Comparison of ENCODE assay signal across 14 cellular contexts in the genomic region with DNA sequence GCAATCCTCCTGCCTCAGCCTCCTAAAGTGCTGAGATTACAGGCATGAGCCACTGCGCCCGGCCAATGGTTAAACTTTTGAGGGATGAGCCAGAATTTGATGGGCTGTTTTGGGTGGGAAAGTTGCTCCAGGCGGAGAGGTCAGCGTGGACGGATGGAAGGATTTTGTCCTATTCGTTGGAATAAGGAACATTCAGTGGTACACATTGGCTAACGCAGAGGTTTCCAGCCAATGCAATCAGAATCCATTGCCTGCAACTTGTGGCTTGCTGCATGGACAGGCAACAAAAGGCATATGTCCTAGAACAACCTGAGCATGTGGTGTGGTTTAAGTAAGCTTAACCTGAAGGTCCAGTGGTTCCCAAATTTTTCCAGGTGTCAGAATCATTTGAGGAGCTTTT. TPM values are rescaled to one million over a fixed set of nuclear protein-coding genes. Genes with fewer than 3 reads are reported as not detected.
DNase-seq lines count a peak whose midpoint lies in the region; ATAC-seq, FAIRE-seq and TF ChIP-seq lines count a peak whose summit lies in the region.
"Had no signal": no experiment of that assay in that cellular context is flagged by ENCODE, and none has a peak within 500 bp of the region (broad histone marks: within the 10 kb centered on the region; RNA-seq: fewer than 3 reads in every experiment).

No MANE protein-coding gene starts in this region.

- no peaks in the 10 kb centered on the region for H3K27me3 ChIP-seq in KMS-11 (ENCODE audit: insufficient read depth, low read depth)
- H3K27me3 ChIP-seq: colonic mucosa had no signal

- H3K4me1 ChIP-seq in KMS-11 (ENCODE audit: low read depth, poor library complexity, severe bottlenecking) = peaks cover 30% of the 10 kb centered on the region

- DNase-seq in activated CD8-positive, alpha-beta memory T cell treated with anti-CD3 and anti-CD28 coated beads, Interleukin-2, amount 10 ng/mL, durations not matched to agents 7 days and 5 days = no peak
- DNase-seq in activated CD8-positive, alpha-beta memory T cell treated with anti-CD3 and anti-CD28 coated beads, Interleukin-2, amount 50 U/mL, for 4 hours = no peak
- peak; percentile 30 for DNase-seq in osteocyte (ENCODE audit: extremely low spot score, unreplicated experiment)
- no peak for DNase-seq in stimulated activated CD4-positive, alpha-beta T cell treated with anti-CD3 and anti-CD28 coated beads, Interleukin-4, amount 100 ng/mL, for 1 hour
- no peak for DNase-seq in GM19239 (ENCODE audit: insufficient read length, low spot score)
- DNase-seq: colonic mucosa, DMS53, NCI-H1436 treated with DMSO at 0.1 percent for 48 hours, NCI-H510A, PC-3 had no signal

- peak overlapping the region; percentile 29; the same call in 1 of the 2 replicates for H3K4me2 ChIP-seq in KMS-11

- no peak for TF ChIP-seq CTCF in KMS-11 (conservative IDR thresholded peaks at IDR 0.05; ENCODE audit: low read depth, low read length)
- TF ChIP-seq CTCF in osteocyte (IDR thresholded peaks at IDR 0.05) = no peak

- no peak overlapping the region for H2AFZ ChIP-seq in KMS-11 (ENCODE audit: low read depth)

- no peaks in the 10 kb centered on the region for H3K79me2 ChIP-seq in KMS-11 (ENCODE audit: insufficient read depth, low read depth)

- no peak overlapping the region for H3K27ac ChIP-seq in KMS-11
- H3K27ac ChIP-seq in cingulate gyrus (ENCODE audit: low read depth, low read length) = peak overlapping the region; percentile 15

- H3K27me3 Mint-ChIP-seq in activated CD8-positive, alpha-beta memory T cell treated with anti-CD3 and anti-CD28 coated beads, Interleukin-2, amount 10 ng/mL, durations not matched to agents 7 days and 5 days = no peaks in the 10 kb centered on the region
- H3K27me3 Mint-ChIP-seq in osteocyte (ENCODE audit: unreplicated experiment) = no peaks in the 10 kb centered on the region

- peaks cover 81% of the 10 kb centered on the region for H3K4me1 Mint-ChIP-seq in activated CD8-positive, alpha-beta memory T cell treated with anti-CD3 and anti-CD28 coated beads, Interleukin-2, amount 10 ng/mL, durations not matched to agents 7 days and 5 days
- peaks cover 36% of the 10 kb centered on the region for H3K4me1 Mint-ChIP-seq in osteocyte (ENCODE audit: unreplicated experiment)

- H3K36me3 ChIP-seq in KMS-11 (ENCODE audit: insufficient read depth) = no peaks in the 10 kb centered on the region
- H3K36me3 ChIP-seq: colonic mucosa had no signal

- no peak overlapping the region for H3K4me3 Mint-ChIP-seq in activated CD8-positive, alpha-beta memory T cell treated with anti-CD3 and anti-CD28 coated beads, Interleukin-2, amount 10 ng/mL, durations not matched to agents 7 days and 5 days
- H3K4me3 Mint-ChIP-seq in osteocyte (ENCODE audit: unreplicated experiment) = no peak overlapping the region

- H3K4me3 ChIP-seq in KMS-11 (IDR thresholded peaks at IDR 0.05; ENCODE audit: insufficient read depth, low read depth, low read length) = no peak overlapping the region
- H3K4me3 ChIP-seq: colonic mucosa had no signal

- CTCF ChIA-PET in activated CD8-positive, alpha-beta memory T cell treated with anti-CD3 and anti-CD28 coated beads, Interleukin-2, amount 10 ng/mL, durations not matched to agents 7 days and 5 days (lab: Charles Lee) = interaction anchor here (1.3 to 1.8 kb wide), 5 partner anchors 10 to 45 kb away, joined by 3 to 7 read pairs (median 4); no protein-coding TSS in a partner anchor

- ATAC-seq in activated CD8-positive, alpha-beta memory T cell treated with anti-CD3 and anti-CD28 coated beads, Interleukin-2, amount 10 ng/mL, durations not matched to agents 7 days and 5 days = no peak
- ATAC-seq in GM18907 (IDR thresholded peaks at IDR 0.05; ENCODE audit: unreplicated experiment) = no peak
- ATAC-seq: PC-3 had no signal

- H4K20me1 ChIP-seq in KMS-11 (ENCODE audit: insufficient read depth) = no peaks in the 10 kb centered on the region

- H3K27ac Mint-ChIP-seq in activated CD8-positive, alpha-beta memory T cell treated with anti-CD3 and anti-CD28 coated beads, Interleukin-2, amount 10 ng/mL, durations not matched to agents 7 days and 5 days = peak overlapping the region; percentile 94
- H3K27ac Mint-ChIP-seq in osteocyte (ENCODE audit: unreplicated experiment) = no peak overlapping the region

- no peak for FAIRE-seq in GM19239 (lab: Jason Lieb, UNC)

- H3K36me3 Mint-ChIP-seq in activated CD8-positive, alpha-beta memory T cell treated with anti-CD3 and anti-CD28 coated beads, Interleukin-2, amount 10 ng/mL, durations not matched to agents 7 days and 5 days = peaks cover 22% of the 10 kb centered on the region
- no peaks in the 10 kb centered on the region for H3K36me3 Mint-ChIP-seq in osteocyte (ENCODE audit: unreplicated experiment)

- H3K9me3 Mint-ChIP-seq in activated CD8-positive, alpha-beta memory T cell treated with anti-CD3 and anti-CD28 coated beads, Interleukin-2, amount 10 ng/mL, durations not matched to agents 7 days and 5 days (ENCODE audit: low read depth) = no peaks in the 10 kb centered on the region
- no peaks in the 10 kb centered on the region for H3K9me3 Mint-ChIP-seq in osteocyte (ENCODE audit: unreplicated experiment)

- H3K9ac ChIP-seq in KMS-11 = no peak overlapping the region

RNA-seq across cellular contexts. Expression of gene C1QTNF9, which starts 35.5 kb away (rescaled TPM):
- total RNA-seq in activated CD8-positive, alpha-beta memory T cell treated with anti-CD3 and anti-CD28 coated beads, Interleukin-2, amount 10 ng/mL, durations not matched to agents 7 days and 5 days = not detected
- total RNA-seq in osteocyte = not detected in 2 replicates
- total RNA-seq: fibroblast of lung had no signal
